In the genomic region with DNA sequence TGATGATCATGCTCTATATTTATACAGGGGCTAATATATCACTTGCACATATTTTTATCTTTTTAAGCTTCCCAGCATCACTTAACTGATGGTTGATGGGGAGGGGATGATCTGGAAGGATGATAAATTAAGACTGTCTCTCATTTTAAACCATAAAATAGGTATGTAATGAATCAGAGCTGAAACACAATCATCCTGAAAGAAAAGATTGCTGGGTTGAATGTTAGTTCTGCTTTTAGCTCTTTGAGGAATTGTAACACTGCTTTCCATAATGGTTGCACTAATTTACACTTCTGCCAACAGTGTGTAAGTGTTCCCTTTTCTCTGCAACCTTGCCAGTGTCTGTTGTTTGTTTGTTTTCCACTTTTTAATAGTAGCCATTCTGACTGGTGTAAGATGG, we compare ENCODE assay signal across 31 cellular contexts.
"Had no signal": no experiment of that assay in that cellular context is flagged by ENCODE, and none has a peak within 500 bp of the region (broad histone marks: within the 10 kb centered on the region; RNA-seq: fewer than 3 reads in every experiment).

No MANE protein-coding gene starts in this region.

- DNase-seq: hypothalamus; immature natural killer cell; kidney; left colon; left lung; lower lobe of right lung; mammary epithelial cell; mesenchymal stem cell; naive thymus-derived CD8-positive, alpha-beta T cell; nucleus accumbens; pancreas; posterior cingulate gyrus; retina; right cardiac atrium; sigmoid colon; stimulated activated CD4-positive, alpha-beta T cell treated with anti-CD3 and anti-CD28 coated beads, Interleukin-1b, Interleukin-23, amount 100 ng/mL, for 48 hours; stimulated activated CD4-positive, alpha-beta T cell treated with anti-CD3 and anti-CD28 coated beads, Interleukin-2, amount 100 ng/mL, for 48 hours; stimulated activated CD4-positive, alpha-beta T cell treated with anti-CD3 and anti-CD28 coated beads, Interleukin-4, amount 100 ng/mL, for 4 hours; stimulated activated CD8-positive, alpha-beta memory T cell treated with anti-CD3 and anti-CD28 coated beads, Interleukin-4, amount 100 ng/mL, for 48 hours; stimulated activated naive CD8-positive, alpha-beta T cell treated with anti-CD3 and anti-CD28 coated beads, Interleukin-15, Interleukin-2, amounts not matched to agents 100 U/mL and 50 U/mL, for 24 hours; stomach; testis; thyroid gland; transverse colon; upper lobe of left lung had no signal

- H3K4me1 Mint-ChIP-seq: immature natural killer cell; naive thymus-derived CD8-positive, alpha-beta T cell; nephron; neural crest cell had no signal

- H3K27me3 ChIP-seq: left lung, pancreas, sigmoid colon, stomach, testis, thyroid gland, transverse colon, upper lobe of left lung, vagina had no signal

- ATAC-seq: left colon; left lung; lower lobe of right lung; naive thymus-derived CD8-positive, alpha-beta T cell; pancreas; right cardiac atrium; stimulated activated memory B cell treated with anti-CD40 and anti-IgM and Interleukin-4, amounts not matched to agents 10 μg/mL and 1 μg/mL and 100 μg/mL, for 72 hours; stimulated activated naive CD8-positive, alpha-beta T cell treated with anti-CD3 and anti-CD28 coated beads, Interleukin-15, Interleukin-2, amounts not matched to agents 100 U/mL and 50 U/mL, for 24 hours had no signal

- H3K9me3 ChIP-seq: left lung, pancreas, prostate gland, sigmoid colon, testis, thyroid gland, transverse colon, upper lobe of left lung, vagina had no signal

- H3K4me1 ChIP-seq: left lung, lower lobe of right lung, pancreas, prostate gland, sigmoid colon, stomach, testis, thyroid gland, transverse colon, upper lobe of left lung, vagina had no signal

- H3K4me3 ChIP-seq: left lung, lower lobe of right lung, pancreas, prostate gland, sigmoid colon, smooth muscle cell, stomach, testis, thyroid gland, transverse colon, upper lobe of left lung, vagina had no signal

- H3K36me3 ChIP-seq: left lung, lower lobe of right lung, pancreas, prostate gland, sigmoid colon, stomach, thyroid gland, transverse colon, upper lobe of left lung, vagina had no signal

- H3K4me2 ChIP-seq: smooth muscle cell had no signal

- H3K4me3 Mint-ChIP-seq: immature natural killer cell; naive thymus-derived CD8-positive, alpha-beta T cell; nephron; neural crest cell; stimulated activated memory B cell treated with anti-CD40 and anti-IgM and Interleukin-4, amounts not matched to agents 10 μg/mL and 1 μg/mL and 100 μg/mL, for 72 hours had no signal

- H3K27ac ChIP-seq: left lung, lower lobe of right lung, pancreas, prostate gland, sigmoid colon, stomach, testis, thyroid gland, transverse colon, upper lobe of left lung, vagina had no signal

- H3K27ac Mint-ChIP-seq: immature natural killer cell; naive thymus-derived CD8-positive, alpha-beta T cell; nephron; stimulated activated memory B cell treated with anti-CD40 and anti-IgM and Interleukin-4, amounts not matched to agents 10 μg/mL and 1 μg/mL and 100 μg/mL, for 72 hours had no signal

- H3K36me3 Mint-ChIP-seq: immature natural killer cell; stimulated activated memory B cell treated with anti-CD40 and anti-IgM and Interleukin-4, amounts not matched to agents 10 μg/mL and 1 μg/mL and 100 μg/mL, for 72 hours had no signal
